8 cellular contexts compared by ENCODE assay signal in the genomic region with DNA sequence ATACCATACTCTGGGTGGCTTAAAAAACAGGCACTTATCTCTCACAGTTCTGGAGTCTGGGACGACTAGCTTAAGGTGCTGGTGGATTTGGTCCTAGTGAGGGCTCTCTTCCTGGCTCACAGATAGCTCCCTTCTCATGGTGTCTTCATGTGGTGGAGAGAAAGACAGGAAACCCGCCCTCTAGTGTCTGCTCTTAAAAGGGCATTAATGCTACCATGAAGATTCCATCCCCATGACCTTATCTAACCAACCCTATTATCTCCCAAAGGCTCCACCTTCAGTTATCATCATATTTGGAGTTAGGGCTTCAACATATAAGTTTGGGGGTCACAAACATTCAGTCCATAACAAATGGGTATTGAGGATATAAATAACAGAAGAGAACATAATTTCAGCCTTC.
A peak's percentile ranks its signal among the peaks of the same experiment; 100 is the strongest.
DNase-seq lines count a peak whose midpoint lies in the region; ATAC-seq, FAIRE-seq and TF ChIP-seq lines count a peak whose summit lies in the region.

No MANE protein-coding gene starts in this region.

- H3K4me1 ChIP-seq in Karpas-422 (ENCODE audit: low read length) (no peaks in the 10 kb centered on the region), small intestine (ENCODE audit: control insufficient read depth in 2 of 2, insufficient read depth in 1 of 2, low read depth in 1 of 2, low read length in 1 of 2) (no peaks in the 10 kb centered on the region)

- H3K9me3 ChIP-seq in Karpas-422 (ENCODE audit: low read length), result no peaks in the 10 kb centered on the region
- H3K9me3 ChIP-seq in small intestine (ENCODE audit: control insufficient read depth, low read depth), result no peaks in the 10 kb centered on the region

- no peaks in the 10 kb centered on the region for H4K20me1 ChIP-seq in Karpas-422 (ENCODE audit: insufficient read depth, low read depth, low read length)

- H3K4me1 Mint-ChIP-seq in chondrocyte (ENCODE audit: low read depth), result no peaks in the 10 kb centered on the region
- no peaks in the 10 kb centered on the region for H3K4me1 Mint-ChIP-seq in activated naive CD4-positive, alpha-beta T cell treated with anti-CD3 and anti-CD28 coated beads for 36 hours (ENCODE audit: low read depth)

- H3K4me3 ChIP-seq in AG04449 (ENCODE audit: low read depth, low read length) (no peak overlapping the region), Karpas-422 (ENCODE audit: low read length) (no peak overlapping the region), small intestine (ENCODE audit: low read depth in 1 of 2, low read length in 2 of 2) (no peak overlapping the region)

- DNase-seq in AG04449 (ENCODE audit: low read depth, low spot score) (no peak), Karpas-422 (peak; percentile 79), chondrocyte (ENCODE audit: low spot score) (no peak), small intestine (peak; percentile 11), GM12892 (ENCODE audit: insufficient read length) (no peak), frontal cortex (ENCODE audit: low spot score in 2 of 2) (no peak)
- DNase-seq in activated naive CD4-positive, alpha-beta T cell treated with anti-CD3 and anti-CD28 coated beads for 36 hours, result no peak

- H3K27ac ChIP-seq in Karpas-422 (ENCODE audit: low read length), result no peak overlapping the region
- H3K27ac ChIP-seq in small intestine (ENCODE audit: low read depth in 1 of 2, low read length in 1 of 2), result no peak overlapping the region

- TF ChIP-seq CTCF in AG04449 (IDR thresholded peaks at IDR 0.05; ENCODE audit: insufficient read depth, low read length, missing control alignments) (peak; percentile 11), chondrocyte (IDR thresholded peaks at IDR 0.05) (peak; percentile 66)

- peak; percentile 93 for ATAC-seq in GM19438 (IDR thresholded peaks at IDR 0.05; ENCODE audit: low read depth, unreplicated experiment)

- H3K27ac Mint-ChIP-seq in chondrocyte (ENCODE audit: unreplicated experiment), result no peak overlapping the region
- no peak overlapping the region for H3K27ac Mint-ChIP-seq in activated naive CD4-positive, alpha-beta T cell treated with anti-CD3 and anti-CD28 coated beads for 36 hours

- TF ChIP-seq POLR2A in GM12892 (IDR thresholded peaks at IDR 0.05; ENCODE audit: low read depth, low read length), result no peak

- no peak overlapping the region for H3K4me3 Mint-ChIP-seq in chondrocyte (ENCODE audit: unreplicated experiment)
- no peak overlapping the region for H3K4me3 Mint-ChIP-seq in activated naive CD4-positive, alpha-beta T cell treated with anti-CD3 and anti-CD28 coated beads for 36 hours

- no peak overlapping the region for H3K9ac ChIP-seq in Karpas-422 (ENCODE audit: low read length)

- CTCF ChIA-PET in AG04449 (lab: Yijun Ruan, JAX), result interaction anchor here (1.0 kb wide), 1 partner anchor 210 kb away, joined by 3 read pairs; no protein-coding TSS in a partner anchor
- CTCF ChIA-PET in activated naive CD4-positive, alpha-beta T cell treated with anti-CD3 and anti-CD28 coated beads for 36 hours (lab: Charles Lee), result interaction anchor here (1.0 kb wide), 1 partner anchor 10 kb away, joined by 3 read pairs; no protein-coding TSS in a partner anchor

- intact Hi-C loops in activated naive CD4-positive, alpha-beta T cell treated with anti-CD3 and anti-CD28 coated beads for 36 hours (cut with micrococcal nuclease), result loop anchor here (5.0 to 10.0 kb wide), 2 partner anchors 205 to 607 kb away; no protein-coding TSS in a partner anchor

- H3K27me3 ChIP-seq in Karpas-422 (ENCODE audit: low read length) (no peaks in the 10 kb centered on the region), small intestine (ENCODE audit: control insufficient read depth in 2 of 2, insufficient read depth in 2 of 2, low read length in 2 of 2) (no peaks in the 10 kb centered on the region)

- WGBS in small intestine, 3 donors, result 6 to 21% (median 12%) methylated on average over 2 of the region's 2 CpGs

- POLR2A ChIA-PET in AG04449 (lab: Yijun Ruan, JAX), result no interaction called here

- H3K36me3 ChIP-seq in Karpas-422 (ENCODE audit: insufficient read depth, low read length) (no peaks in the 10 kb centered on the region), small intestine (ENCODE audit: control insufficient read depth in 2 of 2, insufficient read depth in 2 of 2, low read length in 2 of 2) (no peaks in the 10 kb centered on the region)

- no peak overlapping the region for H2AFZ ChIP-seq in Karpas-422 (ENCODE audit: low read length)

- FAIRE-seq in small intestine (lab: Jason Lieb, UNC) (no peak), GM12892 (lab: Jason Lieb, UNC) (no peak), frontal cortex (lab: Jason Lieb, UNC) (no peak)

- no peaks in the 10 kb centered on the region for H3K9me3 Mint-ChIP-seq in chondrocyte (ENCODE audit: low read depth)
- H3K9me3 Mint-ChIP-seq in activated naive CD4-positive, alpha-beta T cell treated with anti-CD3 and anti-CD28 coated beads for 36 hours, result no peaks in the 10 kb centered on the region

- no peaks in the 10 kb centered on the region for H3K27me3 Mint-ChIP-seq in chondrocyte (ENCODE audit: low read depth)
- H3K27me3 Mint-ChIP-seq in activated naive CD4-positive, alpha-beta T cell treated with anti-CD3 and anti-CD28 coated beads for 36 hours (ENCODE audit: low read depth), result no peaks in the 10 kb centered on the region

- no peak overlapping the region for H3K4me2 ChIP-seq in Karpas-422 (ENCODE audit: low read depth, low read length, poor library complexity, severe bottlenecking)

- no peaks in the 10 kb centered on the region for H3K9me2 ChIP-seq in Karpas-422 (replicated peaks; ENCODE audit: insufficient read depth, low read length)

- H3K36me3 Mint-ChIP-seq in chondrocyte (ENCODE audit: low read depth), result no peaks in the 10 kb centered on the region
- no peaks in the 10 kb centered on the region for H3K36me3 Mint-ChIP-seq in activated naive CD4-positive, alpha-beta T cell treated with anti-CD3 and anti-CD28 coated beads for 36 hours (ENCODE audit: low read depth)

- H3K79me2 ChIP-seq in Karpas-422 (ENCODE audit: low read length), result no peaks in the 10 kb centered on the region

Comparison
In these comparisons a context has a peak if more than half of its experiments do, and no peak if none do; other contexts are left out.
1. DNase-seq: peak in Karpas-422 (single experiment) and small intestine (single experiment); none in AG04449 (single experiment), chondrocyte (single experiment), activated naive CD4-positive, alpha-beta T cell treated with anti-CD3 and anti-CD28 coated beads for 36 hours (single experiment), GM12892 (single experiment) and frontal cortex (0 of 2).